In genomic region chr3:66439666-66440344, GRCh38 we compare ENCODE assay signal across 8 cellular contexts.
DNase-seq lines count a peak whose midpoint lies in the region; ATAC-seq and TF ChIP-seq lines count a peak whose summit lies in the region.

No MANE protein-coding gene starts in this region.

- no peaks in the 10 kb centered on the region for H3K36me3 ChIP-seq in SJSA1

- H3K27me3 Mint-ChIP-seq in neural crest cell (ENCODE audit: low read depth): no peaks in the 10 kb centered on the region

- H3K9me3 ChIP-seq in SJSA1 (replicated peaks): no peaks in the 10 kb centered on the region

- no peaks in the 10 kb centered on the region for H3K27me3 ChIP-seq in SJSA1 (replicated peaks)

- no peaks in the 10 kb centered on the region for H3K9me3 Mint-ChIP-seq in neural crest cell

- peaks cover 23% of the 10 kb centered on the region for H3K36me3 Mint-ChIP-seq in neural crest cell (ENCODE audit: low read depth)

- H3K4me1 Mint-ChIP-seq in neural crest cell: peaks cover 84% of the 10 kb centered on the region

- H3K27ac ChIP-seq in SJSA1: 0 out of 2 replicates have a peak overlapping the region, but pooled peaks have one; percentile 71

- H3K4me3 Mint-ChIP-seq in neural crest cell: peak overlapping the region; percentile 17

- no peak overlapping the region for H3K4me3 ChIP-seq in SJSA1

- DNase-seq in GM19238 (ENCODE audit: insufficient read length, low spot score): peak; percentile 11
- DNase-seq in SJSA1 (ENCODE audit: low read depth in 1 of 2, low spot score in 2 of 2): no peak
- no peak for DNase-seq in neural crest cell (ENCODE audit: low read depth, low spot score)
- DNase-seq in H4 (ENCODE audit: low spot score): no peak
- no peak for DNase-seq in NCI-H446 treated with DMSO at 0.1 percent for 48 hours (lab: John Stamatoyannopoulos, UW)
- DNase-seq in SW480 (ENCODE audit: low spot score): no peak
- no peak for DNase-seq in kidney tubule cell (ENCODE audit: low spot score)

- no peak overlapping the region for H3K27ac Mint-ChIP-seq in neural crest cell (ENCODE audit: unreplicated experiment)

- ATAC-seq in HG03520 (IDR thresholded peaks at IDR 0.05; ENCODE audit: unreplicated experiment): peak; percentile 37

- H3K4me1 ChIP-seq in SJSA1 (replicated peaks): peaks cover 31% of the 10 kb centered on the region

- no peak for TF ChIP-seq CTCF in neural crest cell (conservative IDR thresholded peaks at IDR 0.05)
